29 cellular contexts compared by ENCODE assay signal in the genomic region with DNA sequence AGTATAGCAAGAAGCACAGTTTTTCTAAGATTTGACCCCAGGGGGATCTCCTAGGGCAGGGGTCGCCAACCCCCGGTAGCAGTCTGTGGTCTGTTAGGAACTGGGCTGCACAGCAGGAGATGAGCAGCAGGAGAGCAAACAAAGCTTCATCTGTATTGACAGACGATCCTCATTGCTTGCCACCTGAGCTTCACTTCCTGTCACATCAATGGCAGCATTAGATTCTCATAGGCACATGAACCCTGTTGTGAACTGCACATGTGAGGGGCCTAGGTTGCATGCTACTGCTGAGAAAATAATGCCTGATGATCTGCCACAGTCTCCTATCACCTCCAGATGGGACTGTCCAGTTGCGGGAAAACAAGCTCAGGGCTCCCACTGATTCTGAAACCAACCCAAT.
DNase-seq lines count a peak whose midpoint lies in the region; ATAC-seq, FAIRE-seq and TF ChIP-seq lines count a peak whose summit lies in the region.
"Had no signal": no experiment of that assay in that cellular context is flagged by ENCODE, and none has a peak within 500 bp of the region (broad histone marks: within the 10 kb centered on the region; RNA-seq: fewer than 3 reads in every experiment).

No MANE protein-coding gene starts in this region.

- H3K4me3 ChIP-seq in HepG2 (replicated peaks in 1 of 3; ENCODE audit: insufficient read depth in 1 of 3, low read depth in 2 of 3, low read length in 3 of 3), result no peak overlapping the region
- H3K4me3 ChIP-seq in right lobe of liver, result no peak overlapping the region
- no peak overlapping the region for H3K4me3 ChIP-seq in WERI-Rb-1 (ENCODE audit: low read depth, low read length)
- H3K4me3 ChIP-seq: esophagus squamous epithelium, left ventricle myocardium inferior, Peyer's patch, right atrium auricular region, SJCRH30, spleen, suprapubic skin, uterus had no signal

- peaks cover 3% of the 10 kb centered on the region for H3K4me1 Mint-ChIP-seq in activated CD4-positive, alpha-beta memory T cell treated with anti-CD3 and anti-CD28 coated beads for 36 hours (ENCODE audit: low read depth)
- H3K4me1 Mint-ChIP-seq: activated T-helper 17 cell treated with anti-CD3 and anti-CD28 coated beads, Interleukin-2, amount 50 U/mL, for 72 hours; stimulated activated memory B cell treated with anti-CD40 and anti-IgM and Interleukin-4, amounts not matched to agents 10 μg/mL and 1 μg/mL and 100 μg/mL, for 72 hours had no signal

- peaks cover 0 to 9% of the 10 kb centered on the region in 2 experiments; a peak in 2 of 5 replicates for H3K27me3 ChIP-seq in HepG2 (ENCODE audit: control insufficient read depth in 1 of 2, insufficient read depth in 2 of 2, low read length in 2 of 2)
- no peaks in the 10 kb centered on the region for H3K27me3 ChIP-seq in right lobe of liver
- no peaks in the 10 kb centered on the region for H3K27me3 ChIP-seq in WERI-Rb-1 (ENCODE audit: insufficient read depth, low read depth, severe bottlenecking)
- H3K27me3 ChIP-seq: esophagus squamous epithelium, Peyer's patch, right atrium auricular region, spleen, suprapubic skin, uterus had no signal

- in situ Hi-C loops in HepG2 (cut with HindIII; ENCODE audit: extremely low pct_ligation_motif_present, low pct_unique_long_range_greater_than_20kb), result no loop called here

- H3K4me2 ChIP-seq in HepG2 (ENCODE audit: low read depth, low read length), result peak overlapping the region; percentile 41

- TF ChIP-seq CTCF in HepG2 (CRISPR knock-in tag; IDR thresholded peaks at IDR 0.05), result 0 out of 2 replicates have a peak, but pooled peaks have one; percentile 11
- no peak for TF ChIP-seq CTCF in right lobe of liver (IDR thresholded peaks at IDR 0.05)
- no peak for TF ChIP-seq CTCF in WERI-Rb-1 (IDR thresholded peaks at IDR 0.05; ENCODE audit: low read depth, low read length)

- 15% methylated on average over 4 of the region's 4 CpGs for WGBS in HepG2 (ENCODE audit: low lambda C conversion rate)
- WGBS in right lobe of liver (ENCODE audit: insufficient coverage, low coverage, low lambda C conversion rate, missing lambda C conversion rate), result 33% methylated on average over 2 of the region's 4 CpGs

- H3K9me3 ChIP-seq in HepG2 (ENCODE audit: low read length), result no peaks in the 10 kb centered on the region
- no peaks in the 10 kb centered on the region for H3K9me3 ChIP-seq in right lobe of liver
- peaks cover 14% of the 10 kb centered on the region for H3K9me3 ChIP-seq in WERI-Rb-1 (ENCODE audit: severe bottlenecking)
- H3K9me3 ChIP-seq: esophagus squamous epithelium, Peyer's patch, SJCRH30, suprapubic skin, uterus had no signal

- no peaks in the 10 kb centered on the region for H3K36me3 Mint-ChIP-seq in activated CD4-positive, alpha-beta memory T cell treated with anti-CD3 and anti-CD28 coated beads for 36 hours
- H3K36me3 Mint-ChIP-seq: activated naive CD4-positive, alpha-beta T cell treated with anti-CD3 and anti-CD28 coated beads, Interleukin-2, amount 50 U/mL, for 24 hours; natural killer cell treated with Interleukin-12 subunit alpha and Interleukin-12 subunit beta and Interleukin-15 and Interleukin-18, amount 100 ng/mL, for 72 hours; stimulated activated memory B cell treated with anti-CD40 and anti-IgM and Interleukin-4, amounts not matched to agents 10 μg/mL and 1 μg/mL and 100 μg/mL, for 72 hours had no signal

- CTCF ChIA-PET in HepG2 (lab: Yijun Ruan, JAX; ENCODE audit: low intra/inter-chr PET ratio, low total read pairs), result no interaction called here
- CTCF ChIA-PET in activated CD4-positive, alpha-beta memory T cell treated with anti-CD3 and anti-CD28 coated beads for 36 hours (lab: Charles Lee), result interaction anchor here (1.3 kb wide), 1 partner anchor 10 kb away, joined by 4 read pairs; no protein-coding TSS in a partner anchor

- peaks cover 47% of the 10 kb centered on the region for H3K4me1 ChIP-seq in HepG2 (ENCODE audit: insufficient read depth, low read length)
- no peaks in the 10 kb centered on the region for H3K4me1 ChIP-seq in right lobe of liver
- H3K4me1 ChIP-seq: parathyroid adenoma, Peyer's patch, SJCRH30, spleen, suprapubic skin, uterus had no signal

- DNase-seq in HepG2 (ENCODE audit: low spot score) (peak; percentile 66), right lobe of liver (no peak), NCI-H2029 treated with DMSO at 0.1 percent for 48 hours (lab: John Stamatoyannopoulos, UW) (peak; percentile 35), WERI-Rb-1 (no peak), left cardiac atrium (no peak), EL (no peak)
- DNase-seq in activated CD4-positive, alpha-beta memory T cell treated with anti-CD3 and anti-CD28 coated beads for 36 hours, result no peak
- DNase-seq: activated CD4-positive, alpha-beta T cell treated with anti-CD3 and anti-CD28 coated beads for 48 hours; aorta; C1 segment of cervical spinal cord; endodermal cell; esophagus squamous epithelium; left ventricle myocardium inferior; NCI-H446; Peyer's patch; SJCRH30; spleen; stimulated activated CD4-positive, alpha-beta T cell treated with anti-CD3 and anti-CD28 coated beads, Interleukin-4, amount 100 ng/mL, for 1 hour; uterus had no signal

- peaks cover 2% of the 10 kb centered on the region for H3K27me3 Mint-ChIP-seq in activated CD4-positive, alpha-beta memory T cell treated with anti-CD3 and anti-CD28 coated beads for 36 hours
- H3K27me3 Mint-ChIP-seq: activated naive CD4-positive, alpha-beta T cell treated with anti-CD3 and anti-CD28 coated beads, Interleukin-2, amount 50 U/mL, for 24 hours; activated T-helper 17 cell treated with anti-CD3 and anti-CD28 coated beads, Interleukin-2, amount 50 U/mL, for 72 hours; stimulated activated memory B cell treated with anti-CD40 and anti-IgM and Interleukin-4, amounts not matched to agents 10 μg/mL and 1 μg/mL and 100 μg/mL, for 72 hours had no signal

- no peak for FAIRE-seq in HepG2 (lab: Jason Lieb, UNC)
- FAIRE-seq: frontal cortex, G401.6 had no signal

- H4K20me1 ChIP-seq in HepG2 (ENCODE audit: insufficient read depth, low read length), result no peaks in the 10 kb centered on the region

- BruUV-seq in HepG2 (replicated peaks; lab: Mats Ljungman, UMichigan), result no TSS peak

- intact Hi-C loops in HepG2 (cut with micrococcal nuclease; ENCODE audit: unreplicated experiment) (no loop called here), right lobe of liver (cut with DNase I) (no loop called here), left cardiac atrium (cut with DNase I) (no loop called here)
- intact Hi-C loops in activated CD4-positive, alpha-beta memory T cell treated with anti-CD3 and anti-CD28 coated beads for 36 hours (cut with micrococcal nuclease), result no loop called here

- no peak overlapping the region for H3K4me3 Mint-ChIP-seq in activated CD4-positive, alpha-beta memory T cell treated with anti-CD3 and anti-CD28 coated beads for 36 hours
- H3K4me3 Mint-ChIP-seq: activated naive CD4-positive, alpha-beta T cell treated with anti-CD3 and anti-CD28 coated beads, Interleukin-2, amount 50 U/mL, for 24 hours; activated T-helper 17 cell treated with anti-CD3 and anti-CD28 coated beads, Interleukin-2, amount 50 U/mL, for 72 hours; endodermal cell; mesothelial cell of epicardium; natural killer cell treated with Interleukin-12 subunit alpha and Interleukin-12 subunit beta and Interleukin-15 and Interleukin-18, amount 100 ng/mL, for 72 hours; stimulated activated memory B cell treated with anti-CD40 and anti-IgM and Interleukin-4, amounts not matched to agents 10 μg/mL and 1 μg/mL and 100 μg/mL, for 72 hours had no signal

- TF ChIP-seq EP300 in HepG2 (IDR thresholded peaks at IDR 0.05; ENCODE audit: low read depth in 2 of 2, low read length in 2 of 2) (peak in 1 of 2 experiments; percentile 38; a peak in 1 of 4 replicates), HepG2 (CRISPR knock-in tag; IDR thresholded peaks at IDR 0.05; ENCODE audit: borderline replicate concordance) (0 out of 2 replicates have a peak, but pooled peaks have one; percentile 14)

- TF ChIP-seq POLR2A in HepG2 (IDR thresholded peaks at IDR 0.05; ENCODE audit: insufficient read depth in 1 of 2, low read depth in 2 of 2, low read length in 2 of 2) (no peak), right lobe of liver (IDR thresholded peaks at IDR 0.05) (no peak)

- H3K79me2 ChIP-seq in HepG2 (ENCODE audit: insufficient read depth, low read length), result no peaks in the 10 kb centered on the region
- H3K79me2 ChIP-seq: parathyroid adenoma had no signal

- TF ChIP-seq RAD21 in HepG2 (CRISPR knock-in tag; IDR thresholded peaks at IDR 0.05), result no peak

- H3K27ac ChIP-seq in HepG2 (ENCODE audit: extremely low read length, insufficient read depth, low read length), result no peak overlapping the region
- no peak overlapping the region for H3K27ac ChIP-seq in right lobe of liver
- peak overlapping the region; percentile 18; the same call in 1 of the 2 replicates for H3K27ac ChIP-seq in WERI-Rb-1
- H3K27ac ChIP-seq: esophagus squamous epithelium, left ventricle myocardium inferior, parathyroid adenoma, Peyer's patch, right atrium auricular region, SJCRH30, spleen, suprapubic skin, uterus had no signal

- POLR2A ChIA-PET in HepG2 (lab: Yijun Ruan, JAX), result no interaction called here
- POLR2A ChIA-PET in activated CD4-positive, alpha-beta memory T cell treated with anti-CD3 and anti-CD28 coated beads for 36 hours (lab: Charles Lee), result no interaction called here

- H3K36me3 ChIP-seq in HepG2 (replicated peaks in 1 of 2; ENCODE audit: control insufficient read depth in 1 of 2, insufficient read depth in 2 of 2, low read length in 2 of 2) (no peaks in the 10 kb centered on the region), right lobe of liver (no peaks in the 10 kb centered on the region), WERI-Rb-1 (no peaks in the 10 kb centered on the region)
- H3K36me3 ChIP-seq: esophagus squamous epithelium, left ventricle myocardium inferior, Peyer's patch, right atrium auricular region, SJCRH30, spleen, suprapubic skin, uterus had no signal

- no peak overlapping the region for H2AFZ ChIP-seq in HepG2 (ENCODE audit: low read length)
- H2AFZ ChIP-seq: parathyroid adenoma had no signal

- peak; percentile 89 for ATAC-seq in HepG2
- ATAC-seq in right lobe of liver, result no peak
- no peak for ATAC-seq in left cardiac atrium
- ATAC-seq: activated T-helper 17 cell treated with anti-CD3 and anti-CD28 coated beads, Interleukin-2, amount 50 U/mL, for 72 hours; natural killer cell treated with Interleukin-12 subunit alpha and Interleukin-12 subunit beta and Interleukin-15 and Interleukin-18, amount 100 ng/mL, for 72 hours; stimulated activated memory B cell treated with anti-CD40 and anti-IgM and Interleukin-4, amounts not matched to agents 10 μg/mL and 1 μg/mL and 100 μg/mL, for 72 hours had no signal

- H3K9me3 Mint-ChIP-seq in activated CD4-positive, alpha-beta memory T cell treated with anti-CD3 and anti-CD28 coated beads for 36 hours, result peaks cover 2% of the 10 kb centered on the region
- H3K9me3 Mint-ChIP-seq: activated naive CD4-positive, alpha-beta T cell treated with anti-CD3 and anti-CD28 coated beads, Interleukin-2, amount 50 U/mL, for 24 hours; activated T-helper 17 cell treated with anti-CD3 and anti-CD28 coated beads, Interleukin-2, amount 50 U/mL, for 72 hours; natural killer cell treated with Interleukin-12 subunit alpha and Interleukin-12 subunit beta and Interleukin-15 and Interleukin-18, amount 100 ng/mL, for 72 hours; stimulated activated memory B cell treated with anti-CD40 and anti-IgM and Interleukin-4, amounts not matched to agents 10 μg/mL and 1 μg/mL and 100 μg/mL, for 72 hours had no signal

- H3K9ac ChIP-seq in HepG2 (ENCODE audit: insufficient read depth, low read depth, low read length), result no peak overlapping the region
- H3K9ac ChIP-seq: parathyroid adenoma had no signal

- H3K27ac Mint-ChIP-seq in activated CD4-positive, alpha-beta memory T cell treated with anti-CD3 and anti-CD28 coated beads for 36 hours, result no peak overlapping the region
- H3K27ac Mint-ChIP-seq: activated naive CD4-positive, alpha-beta T cell treated with anti-CD3 and anti-CD28 coated beads, Interleukin-2, amount 50 U/mL, for 24 hours; activated T-helper 17 cell treated with anti-CD3 and anti-CD28 coated beads, Interleukin-2, amount 50 U/mL, for 72 hours; endodermal cell; mesothelial cell of epicardium; natural killer cell treated with Interleukin-12 subunit alpha and Interleukin-12 subunit beta and Interleukin-15 and Interleukin-18, amount 100 ng/mL, for 72 hours; stimulated activated memory B cell treated with anti-CD40 and anti-IgM and Interleukin-4, amounts not matched to agents 10 μg/mL and 1 μg/mL and 100 μg/mL, for 72 hours had no signal

Comparison
In these comparisons a context has a peak if more than half of its experiments do, and no peak if none do; other contexts are left out.
1. DNase-seq: peak in HepG2 (single experiment) and NCI-H2029 treated with DMSO at 0.1 percent for 48 hours (single experiment); none in right lobe of liver (0 of 3), WERI-Rb-1 (single experiment), activated CD4-positive, alpha-beta memory T cell treated with anti-CD3 and anti-CD28 coated beads for 36 hours (single experiment), left cardiac atrium (single experiment) and EL (single experiment).